ENCODE assay signal across 1 cellular context in genomic region chr5:96079075-96079474, GRCh38.
A peak's percentile ranks its signal among the peaks of the same experiment; 100 is the strongest.
TF ChIP-seq lines count a peak whose summit lies in the region.

No MANE protein-coding gene starts in this region.

TF ChIP-seq in HCT116, 20 proteins besides CTCF, POLR2A, EP300 and RAD21 (continued from another document):
- TF ChIP-seq FOSL1 (IDR thresholded peaks at IDR 0.05; ENCODE audit: low read depth) (peak; percentile 94), EZH2 (IDR thresholded peaks at IDR 0.05) (no peak), YY1 (IDR thresholded peaks at IDR 0.05; ENCODE audit: extremely low read depth, insufficient replicate concordance, low read depth, low read length) (peak; percentile 19), ELF1 (IDR thresholded peaks at IDR 0.05; ENCODE audit: borderline replicate concordance, low read depth) (no peak), SIN3A (IDR thresholded peaks at IDR 0.05; ENCODE audit: low read depth) (no peak), ZFX (IDR thresholded peaks at IDR 0.05) (no peak), TCF7L2 (IDR thresholded peaks at IDR 0.05; ENCODE audit: borderline replicate concordance, extremely low read depth, insufficient read depth, insufficient read length) (no peak), POLR2AphosphoS5 (IDR thresholded peaks at IDR 0.05; ENCODE audit: low read depth, low read length) (peak; percentile 60), JUND (IDR thresholded peaks at IDR 0.05) (peak; percentile 79), ZNF274 (IDR thresholded peaks at IDR 0.05; ENCODE audit: low read depth, low read length) (no peak), EZH2phosphoT487 (IDR thresholded peaks at IDR 0.05; ENCODE audit: borderline replicate concordance) (no peak), SRF (IDR thresholded peaks at IDR 0.05; ENCODE audit: low read depth) (peak; percentile 64), SP1 (IDR thresholded peaks at IDR 0.05; ENCODE audit: low read depth) (peak; percentile 80)
- TF ChIP-seq, protein P1, sequence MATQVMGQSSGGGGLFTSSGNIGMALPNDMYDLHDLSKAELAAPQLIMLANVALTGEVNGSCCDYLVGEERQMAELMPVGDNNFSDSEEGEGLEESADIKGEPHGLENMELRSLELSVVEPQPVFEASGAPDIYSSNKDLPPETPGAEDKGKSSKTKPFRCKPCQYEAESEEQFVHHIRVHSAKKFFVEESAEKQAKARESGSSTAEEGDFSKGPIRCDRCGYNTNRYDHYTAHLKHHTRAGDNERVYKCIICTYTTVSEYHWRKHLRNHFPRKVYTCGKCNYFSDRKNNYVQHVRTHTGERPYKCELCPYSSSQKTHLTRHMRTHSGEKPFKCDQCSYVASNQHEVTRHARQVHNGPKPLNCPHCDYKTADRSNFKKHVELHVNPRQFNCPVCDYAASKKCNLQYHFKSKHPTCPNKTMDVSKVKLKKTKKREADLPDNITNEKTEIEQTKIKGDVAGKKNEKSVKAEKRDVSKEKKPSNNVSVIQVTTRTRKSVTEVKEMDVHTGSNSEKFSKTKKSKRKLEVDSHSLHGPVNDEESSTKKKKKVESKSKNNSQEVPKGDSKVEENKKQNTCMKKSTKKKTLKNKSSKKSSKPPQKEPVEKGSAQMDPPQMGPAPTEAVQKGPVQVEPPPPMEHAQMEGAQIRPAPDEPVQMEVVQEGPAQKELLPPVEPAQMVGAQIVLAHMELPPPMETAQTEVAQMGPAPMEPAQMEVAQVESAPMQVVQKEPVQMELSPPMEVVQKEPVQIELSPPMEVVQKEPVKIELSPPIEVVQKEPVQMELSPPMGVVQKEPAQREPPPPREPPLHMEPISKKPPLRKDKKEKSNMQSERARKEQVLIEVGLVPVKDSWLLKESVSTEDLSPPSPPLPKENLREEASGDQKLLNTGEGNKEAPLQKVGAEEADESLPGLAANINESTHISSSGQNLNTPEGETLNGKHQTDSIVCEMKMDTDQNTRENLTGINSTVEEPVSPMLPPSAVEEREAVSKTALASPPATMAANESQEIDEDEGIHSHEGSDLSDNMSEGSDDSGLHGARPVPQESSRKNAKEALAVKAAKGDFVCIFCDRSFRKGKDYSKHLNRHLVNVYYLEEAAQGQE (IDR thresholded peaks at IDR 0.05; ENCODE audit: low read depth) = no peak
- TF ChIP-seq, protein P2, sequence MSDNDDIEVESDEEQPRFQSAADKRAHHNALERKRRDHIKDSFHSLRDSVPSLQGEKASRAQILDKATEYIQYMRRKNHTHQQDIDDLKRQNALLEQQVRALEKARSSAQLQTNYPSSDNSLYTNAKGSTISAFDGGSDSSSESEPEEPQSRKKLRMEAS (IDR thresholded peaks at IDR 0.05) = no peak
- TF ChIP-seq, protein P3, sequence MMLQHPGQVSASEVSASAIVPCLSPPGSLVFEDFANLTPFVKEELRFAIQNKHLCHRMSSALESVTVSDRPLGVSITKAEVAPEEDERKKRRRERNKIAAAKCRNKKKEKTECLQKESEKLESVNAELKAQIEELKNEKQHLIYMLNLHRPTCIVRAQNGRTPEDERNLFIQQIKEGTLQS (IDR thresholded peaks at IDR 0.05) = peak; percentile 39; the same call in 1 of the 2 replicates
